15 cellular contexts compared by ENCODE assay signal in the genomic region with DNA sequence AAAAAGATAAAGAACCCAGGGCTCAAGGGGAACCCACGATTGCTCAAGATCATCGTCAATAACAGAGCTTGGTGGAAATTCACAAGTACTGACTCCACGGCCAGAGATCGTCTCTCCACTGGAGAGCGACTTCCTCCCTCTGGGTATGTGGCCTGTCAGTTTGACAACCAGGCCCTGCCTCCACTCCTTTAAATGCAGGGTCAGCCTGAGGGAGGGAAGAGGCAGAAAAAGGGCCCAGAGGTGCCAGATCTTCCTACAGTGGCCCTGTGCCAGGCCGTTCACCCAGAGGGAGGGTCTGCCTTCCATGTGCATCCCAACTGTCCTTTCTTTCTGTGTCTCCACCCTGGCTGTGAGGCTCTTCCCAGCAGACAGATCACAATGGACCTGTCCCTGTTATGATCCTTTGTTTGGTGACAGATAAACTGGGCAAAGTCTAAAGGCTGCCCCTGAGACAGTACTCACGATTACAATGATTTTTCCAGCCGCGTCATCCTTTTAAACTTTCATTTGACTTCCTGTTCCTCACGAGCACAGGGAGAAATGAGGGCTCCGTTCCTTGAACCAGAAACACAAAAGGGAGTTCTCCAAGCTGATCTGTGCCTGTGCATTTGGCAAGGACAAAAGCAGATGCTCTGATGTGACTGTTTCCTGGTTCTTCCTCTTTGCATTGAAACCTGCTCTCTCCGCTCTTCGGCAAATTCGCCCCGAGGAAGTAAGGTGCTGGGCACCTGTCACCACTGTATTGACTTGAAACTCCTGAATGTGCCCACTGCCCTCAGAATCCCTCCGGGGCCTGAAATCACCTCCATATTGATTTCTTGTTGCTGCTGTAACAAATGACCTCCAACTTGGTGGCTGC.
DNase-seq lines count a peak whose midpoint lies in the region; ATAC-seq, FAIRE-seq and TF ChIP-seq lines count a peak whose summit lies in the region.
"Had no signal": no experiment of that assay in that cellular context is flagged by ENCODE, and none has a peak within 500 bp of the region (broad histone marks: within the 10 kb centered on the region; RNA-seq: fewer than 3 reads in every experiment).

No MANE protein-coding gene starts in this region.

- no peak overlapping the region for H3K4me3 ChIP-seq in osteoblast (ENCODE audit: insufficient read depth, low read length)
- H3K4me3 ChIP-seq: cardiac muscle cell, K562, smooth muscle cell had no signal

- H3K36me3 ChIP-seq in osteoblast (ENCODE audit: insufficient read depth, low read length), result no peaks in the 10 kb centered on the region
- H3K36me3 ChIP-seq: cardiac muscle cell had no signal

- DNase-seq in Calu3, result no peak
- DNase-seq in MV-4-11 (lab: John Stamatoyannopoulos, UW), result peak; percentile 28
- peak; percentile 34 for DNase-seq in chondrocyte (ENCODE audit: low spot score)
- peak; percentile 44 for DNase-seq in osteoblast (ENCODE audit: insufficient read length, low spot score, missing footprints)
- no peak for DNase-seq in RWPE1 (ENCODE audit: low spot score)
- DNase-seq in GM12891 (ENCODE audit: insufficient read length, low spot score), result no peak
- DNase-seq: activated naive CD8-positive, alpha-beta T cell treated with anti-CD3 and anti-CD28 coated beads, Interleukin-2, amount 50 U/mL, for 24 hours; mammary epithelial cell had no signal

- H3K4me1 ChIP-seq in osteoblast (ENCODE audit: insufficient read depth, low read length), result peaks cover 9% of the 10 kb centered on the region

- H3K9me3 Mint-ChIP-seq in Calu3 (ENCODE audit: low read depth, unreplicated experiment), result no peaks in the 10 kb centered on the region
- no peaks in the 10 kb centered on the region for H3K9me3 Mint-ChIP-seq in chondrocyte (ENCODE audit: low read depth)
- H3K9me3 Mint-ChIP-seq: activated naive CD8-positive, alpha-beta T cell treated with anti-CD3 and anti-CD28 coated beads, Interleukin-2, amount 50 U/mL, for 24 hours; stimulated activated naive CD8-positive, alpha-beta T cell treated with anti-CD3 and anti-CD28 coated beads, Interleukin-15, Interleukin-2, amounts not matched to agents 100 ng/mL and 50 ng/mL, for 24 hours had no signal

- H4K20me1 ChIP-seq in osteoblast (ENCODE audit: insufficient read depth, low read length), result no peaks in the 10 kb centered on the region

- H3K4me1 Mint-ChIP-seq in Calu3 (ENCODE audit: low read depth, unreplicated experiment), result peaks cover 9% of the 10 kb centered on the region
- peaks cover 6% of the 10 kb centered on the region for H3K4me1 Mint-ChIP-seq in chondrocyte (ENCODE audit: low read depth)

- TF ChIP-seq CTCF in Calu3 (IDR thresholded peaks at IDR 0.05; ENCODE audit: unreplicated experiment), result no peak
- TF ChIP-seq CTCF in chondrocyte (IDR thresholded peaks at IDR 0.05), result no peak
- no peak for TF ChIP-seq CTCF in osteoblast (IDR thresholded peaks at IDR 0.05; ENCODE audit: extremely low read depth, low read depth, low read length)
- TF ChIP-seq CTCF in RWPE1 (conservative IDR thresholded peaks at IDR 0.05; ENCODE audit: low read depth), result no peak

- H3K27me3 ChIP-seq in osteoblast (ENCODE audit: insufficient read depth, low read length), result peaks cover 4% of the 10 kb centered on the region

- no peaks in the 10 kb centered on the region for H3K79me2 ChIP-seq in osteoblast (ENCODE audit: insufficient read depth, low read length)

- no peaks in the 10 kb centered on the region for H3K9me3 ChIP-seq in osteoblast (ENCODE audit: low read depth, low read length)

- POLR2A ChIA-PET in RWPE1 (lab: Yijun Ruan, JAX; ENCODE audit: low non-redundant PET), result no interaction called here

- no peak for TF ChIP-seq POLR2A in GM12891 (IDR thresholded peaks at IDR 0.05; ENCODE audit: low read depth, low read length)

- CTCF ChIA-PET in Calu3 (lab: Charles Lee) (no interaction called here), RWPE1 (lab: Yijun Ruan, JAX) (no interaction called here)

- FAIRE-seq in GM12891 (lab: Jason Lieb, UNC), result no peak
- FAIRE-seq: endometrium, K562, urothelium cell line had no signal

- no peak overlapping the region for H3K27ac ChIP-seq in osteoblast (ENCODE audit: low read depth, low read length)
- H3K27ac ChIP-seq in RWPE1, result no peak overlapping the region
- H3K27ac ChIP-seq: cardiac muscle cell had no signal

- ATAC-seq in HG03097 (IDR thresholded peaks at IDR 0.05; ENCODE audit: low FRiP score, unreplicated experiment), result no peak
- ATAC-seq: activated naive CD8-positive, alpha-beta T cell treated with anti-CD3 and anti-CD28 coated beads, Interleukin-2, amount 50 U/mL, for 24 hours had no signal

- BruUV-seq in Calu3 (replicated peaks; lab: Mats Ljungman, UMichigan), result no TSS peak

- H3K4me3 Mint-ChIP-seq in Calu3 (ENCODE audit: low read depth, unreplicated experiment), result no peak overlapping the region
- no peak overlapping the region for H3K4me3 Mint-ChIP-seq in chondrocyte (ENCODE audit: unreplicated experiment)
- H3K4me3 Mint-ChIP-seq: activated naive CD8-positive, alpha-beta T cell treated with anti-CD3 and anti-CD28 coated beads, Interleukin-2, amount 50 U/mL, for 24 hours; stimulated activated naive CD8-positive, alpha-beta T cell treated with anti-CD3 and anti-CD28 coated beads, Interleukin-15, Interleukin-2, amounts not matched to agents 100 ng/mL and 50 ng/mL, for 24 hours had no signal

- peak overlapping the region; percentile 70 for H3K27ac Mint-ChIP-seq in Calu3 (ENCODE audit: unreplicated experiment)
- no peak overlapping the region for H3K27ac Mint-ChIP-seq in chondrocyte (ENCODE audit: unreplicated experiment)
- H3K27ac Mint-ChIP-seq: activated naive CD8-positive, alpha-beta T cell treated with anti-CD3 and anti-CD28 coated beads, Interleukin-2, amount 50 U/mL, for 24 hours; stimulated activated naive CD8-positive, alpha-beta T cell treated with anti-CD3 and anti-CD28 coated beads, Interleukin-15, Interleukin-2, amounts not matched to agents 100 ng/mL and 50 ng/mL, for 24 hours had no signal

- intact Hi-C loops in Calu3 (cut with micrococcal nuclease; ENCODE audit: unreplicated experiment), result loop anchor here (10.0 kb wide), 1 partner anchor 195 kb away; no protein-coding TSS in a partner anchor

- peaks cover 13% of the 10 kb centered on the region for H3K27me3 Mint-ChIP-seq in Calu3 (ENCODE audit: unreplicated experiment)
- peaks cover 2% of the 10 kb centered on the region for H3K27me3 Mint-ChIP-seq in chondrocyte (ENCODE audit: low read depth)

- H2AFZ ChIP-seq in osteoblast (ENCODE audit: low read length), result no peak overlapping the region

- H3K36me3 Mint-ChIP-seq in Calu3 (ENCODE audit: insufficient read depth, unreplicated experiment), result no peaks in the 10 kb centered on the region
- no peaks in the 10 kb centered on the region for H3K36me3 Mint-ChIP-seq in chondrocyte (ENCODE audit: low read depth)

- no peak overlapping the region for H3K4me2 ChIP-seq in osteoblast (ENCODE audit: insufficient read depth, low read length)
- H3K4me2 ChIP-seq: smooth muscle cell had no signal

TF ChIP-seq in GM12891, 5 proteins besides CTCF, POLR2A, EP300 and RAD21:
- TF ChIP-seq PAX5 (IDR thresholded peaks at IDR 0.05; ENCODE audit: insufficient read depth, low read length, severe bottlenecking), result no peak
- no peak for TF ChIP-seq SPI1 (IDR thresholded peaks at IDR 0.05; ENCODE audit: low read depth, low read length)
- no peak for TF ChIP-seq POLR2AphosphoS5 (IDR thresholded peaks at IDR 0.05; ENCODE audit: low read depth, low read length)
- TF ChIP-seq TAF1 (IDR thresholded peaks at IDR 0.05; ENCODE audit: low read depth, low read length), result no peak

Comparison
In these comparisons a context has a peak if more than half of its experiments do, and no peak if none do; other contexts are left out.
1. DNase-seq: peak in MV-4-11 (single experiment), chondrocyte (single experiment) and osteoblast (single experiment); none in Calu3 (single experiment), RWPE1 (single experiment) and GM12891 (single experiment).